Comparison of ENCODE assay signal across 14 cellular contexts in the genomic region with DNA sequence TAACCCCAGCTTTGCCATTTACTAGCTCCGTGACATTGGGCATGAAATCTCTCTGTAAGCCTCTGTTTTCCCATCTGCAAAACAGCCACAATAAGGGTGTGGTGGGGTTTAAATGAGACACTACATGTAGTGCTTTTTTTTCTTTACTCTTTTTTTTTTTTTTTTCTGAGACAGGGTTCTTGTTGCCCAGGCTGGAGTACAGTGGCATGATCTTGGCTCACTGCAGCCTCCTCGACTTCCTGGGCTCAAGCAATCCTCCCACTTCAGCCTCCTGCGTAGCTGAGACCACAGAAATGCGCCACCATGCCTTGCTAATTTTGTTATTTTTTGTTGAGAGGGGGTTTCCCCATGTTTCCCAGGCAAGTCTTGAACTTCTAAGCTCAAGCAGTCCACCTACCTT. TPM values are rescaled to one million over a fixed set of nuclear protein-coding genes. Genes with fewer than 3 reads are reported as not detected.
DNase-seq lines count a peak whose midpoint lies in the region; ATAC-seq and TF ChIP-seq lines count a peak whose summit lies in the region.
"Had no signal": no experiment of that assay in that cellular context is flagged by ENCODE, and none has a peak within 500 bp of the region (broad histone marks: within the 10 kb centered on the region; RNA-seq: fewer than 3 reads in every experiment).

No MANE protein-coding gene starts in this region.

- ATAC-seq in stimulated activated naive CD8-positive, alpha-beta T cell treated with anti-CD3 and anti-CD28 coated beads, Interleukin-15, Interleukin-2, amounts not matched to agents 100 U/mL and 50 U/mL, for 24 hours: peak; percentile 12
- no peak for ATAC-seq in stimulated activated naive CD8-positive, alpha-beta T cell treated with anti-CD3 and anti-CD28 coated beads, Interleukin-15, amount 100 ng/mL, for 72 hours
- ATAC-seq in T-helper 17 cell: peak; percentile 19

- H3K4me1 Mint-ChIP-seq in stimulated activated naive CD8-positive, alpha-beta T cell treated with anti-CD3 and anti-CD28 coated beads, Interleukin-15, amount 100 ng/mL, for 72 hours: peaks cover 18% of the 10 kb centered on the region
- peaks cover 34% of the 10 kb centered on the region for H3K4me1 Mint-ChIP-seq in T-helper 17 cell

- H3K36me3 Mint-ChIP-seq in T-helper 17 cell (ENCODE audit: low read depth): no peaks in the 10 kb centered on the region

- H3K9me3 ChIP-seq in T-helper 17 cell (ENCODE audit: control insufficient read depth, low read length, poor library complexity, severe bottlenecking): no peaks in the 10 kb centered on the region

- H3K9me3 Mint-ChIP-seq in stimulated activated naive CD8-positive, alpha-beta T cell treated with anti-CD3 and anti-CD28 coated beads, Interleukin-15, amount 100 ng/mL, for 72 hours: no peaks in the 10 kb centered on the region
- H3K9me3 Mint-ChIP-seq: HFFc6 had no signal

- POLR2A ChIA-PET in HEK293T (lab: Yijun Ruan, JAX): interaction anchor here (1.3 to 1.9 kb wide), 2 partner anchors 9 to 13 kb away, joined by 4 to 9 read pairs; a partner anchor contains a TSS

- no peak overlapping the region for H3K4me3 Mint-ChIP-seq in stimulated activated naive CD8-positive, alpha-beta T cell treated with anti-CD3 and anti-CD28 coated beads, Interleukin-15, amount 100 ng/mL, for 72 hours
- peak overlapping the region; percentile 28 for H3K4me3 Mint-ChIP-seq in T-helper 17 cell
- H3K4me3 Mint-ChIP-seq: HFFc6 had no signal

- H3K27me3 Mint-ChIP-seq in stimulated activated naive CD8-positive, alpha-beta T cell treated with anti-CD3 and anti-CD28 coated beads, Interleukin-15, amount 100 ng/mL, for 72 hours: no peaks in the 10 kb centered on the region
- H3K27me3 Mint-ChIP-seq in T-helper 17 cell: no peaks in the 10 kb centered on the region

- H3K27ac Mint-ChIP-seq in stimulated activated naive CD8-positive, alpha-beta T cell treated with anti-CD3 and anti-CD28 coated beads, Interleukin-15, amount 100 ng/mL, for 72 hours: no peak overlapping the region
- peak overlapping the region; percentile 99 for H3K27ac Mint-ChIP-seq in T-helper 17 cell
- H3K27ac Mint-ChIP-seq: HFFc6 had no signal

- no peak for DNase-seq in stimulated activated naive CD8-positive, alpha-beta T cell treated with anti-CD3 and anti-CD28 coated beads, Interleukin-15, Interleukin-2, amounts not matched to agents 100 U/mL and 50 U/mL, for 24 hours
- no peak for DNase-seq in stimulated activated naive CD8-positive, alpha-beta T cell treated with anti-CD3 and anti-CD28 coated beads, Interleukin-15, amount 100 ng/mL, for 72 hours
- DNase-seq in T-helper 17 cell (peak in 1 of 3 donors; percentile 9), HEK293T (ENCODE audit: extremely low spot score) (no peak), mucosa of gallbladder (ENCODE audit: low spot score) (no peak), HCEC 1CT (no peak)
- peak; percentile 34 for DNase-seq in central memory CD4-positive, alpha-beta T cell
- DNase-seq: ACHN, DMS79 treated with DMSO at 0.1 percent for 48 hours, GOT3, HFFc6, NCI-H1092, NCI-H2227 treated with DMSO at 0.1 percent for 48 hours, NCI-H524 had no signal

- CTCF ChIA-PET in HEK293T (lab: Yijun Ruan, JAX): no interaction called here

TF ChIP-seq in HEK293T, 16 proteins besides CTCF, POLR2A, EP300 and RAD21:
- TF ChIP-seq ELF4 (IDR thresholded peaks at IDR 0.05): no peak
- no peak for TF ChIP-seq SUZ12 (IDR thresholded peaks at IDR 0.05)
- no peak for TF ChIP-seq FOXA1 (IDR thresholded peaks at IDR 0.05)
- TF ChIP-seq NFRKB (IDR thresholded peaks at IDR 0.05): no peak
- no peak for TF ChIP-seq HDGF (IDR thresholded peaks at IDR 0.05; ENCODE audit: borderline replicate concordance)
- TF ChIP-seq, protein P1, sequence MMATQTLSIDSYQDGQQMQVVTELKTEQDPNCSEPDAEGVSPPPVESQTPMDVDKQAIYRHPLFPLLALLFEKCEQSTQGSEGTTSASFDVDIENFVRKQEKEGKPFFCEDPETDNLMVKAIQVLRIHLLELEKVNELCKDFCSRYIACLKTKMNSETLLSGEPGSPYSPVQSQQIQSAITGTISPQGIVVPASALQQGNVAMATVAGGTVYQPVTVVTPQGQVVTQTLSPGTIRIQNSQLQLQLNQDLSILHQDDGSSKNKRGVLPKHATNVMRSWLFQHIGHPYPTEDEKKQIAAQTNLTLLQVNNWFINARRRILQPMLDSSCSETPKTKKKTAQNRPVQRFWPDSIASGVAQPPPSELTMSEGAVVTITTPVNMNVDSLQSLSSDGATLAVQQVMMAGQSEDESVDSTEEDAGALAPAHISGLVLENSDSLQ (IDR thresholded peaks at IDR 0.05): no peak
- no peak for TF ChIP-seq CTBP1 (IDR thresholded peaks at IDR 0.05; ENCODE audit: borderline replicate concordance)
TF ChIP-seq in HEK293T: peak in this region for 0.

RNA-seq across cellular contexts. Expression of a gene that starts 8.3 kb away (rescaled TPM):
- 10 to 100 TPM; 37.4 to 52.1 TPM for total RNA-seq in T-helper 17 cell
- total RNA-seq in mucosa of gallbladder: 30.0 TPM

RNA-seq across cellular contexts. Expression of a gene that starts 15.0 kb away (rescaled TPM):
- 100 to 1,000 TPM; 149 to 169 TPM for total RNA-seq in T-helper 17 cell
- total RNA-seq in mucosa of gallbladder: 86.8 TPM
